In the genomic region with DNA sequence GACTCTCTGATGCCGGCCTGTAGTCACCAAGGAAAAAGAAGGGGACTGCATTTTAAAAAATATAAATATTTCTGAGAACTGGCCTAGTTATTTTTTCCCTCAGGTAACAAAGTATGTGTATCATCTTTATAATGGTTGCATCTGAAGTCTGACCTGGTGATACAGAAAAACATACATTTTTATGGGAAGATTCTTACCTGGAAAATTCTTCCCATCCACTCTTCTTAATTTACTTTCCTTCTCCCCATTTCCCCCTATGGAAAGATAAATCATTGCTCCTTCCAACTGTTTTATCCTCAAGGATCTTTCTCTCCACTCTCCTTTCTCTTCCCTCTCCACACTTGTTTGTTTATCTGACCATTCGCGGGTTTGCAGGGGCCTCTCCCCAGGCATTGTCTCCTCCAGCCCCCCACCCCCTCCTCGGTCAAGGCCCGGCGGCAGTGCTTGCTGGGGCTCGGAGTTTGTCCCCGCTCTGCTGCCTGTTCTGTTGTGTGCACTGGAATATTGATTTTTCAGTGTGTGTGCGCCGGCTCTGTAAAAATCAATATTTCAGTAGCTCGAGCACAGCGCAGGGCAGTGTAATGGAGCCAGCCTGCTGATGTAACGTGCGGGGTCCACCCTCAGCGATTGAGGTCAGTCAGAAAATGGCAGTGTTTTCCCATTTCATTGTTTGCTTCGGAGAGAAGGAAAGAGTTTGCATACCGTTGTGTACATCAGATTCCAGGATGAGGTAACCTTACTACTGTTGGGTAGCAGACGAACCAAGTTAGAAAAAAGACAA, we compare ENCODE assay signal across 1 cellular context.
TF ChIP-seq lines count a peak whose summit lies in the region.

No MANE protein-coding gene starts in this region.

TF ChIP-seq in GM23338, 12 proteins besides CTCF, POLR2A, EP300 and RAD21 (continued from another document):
- TF ChIP-seq, protein P1, sequence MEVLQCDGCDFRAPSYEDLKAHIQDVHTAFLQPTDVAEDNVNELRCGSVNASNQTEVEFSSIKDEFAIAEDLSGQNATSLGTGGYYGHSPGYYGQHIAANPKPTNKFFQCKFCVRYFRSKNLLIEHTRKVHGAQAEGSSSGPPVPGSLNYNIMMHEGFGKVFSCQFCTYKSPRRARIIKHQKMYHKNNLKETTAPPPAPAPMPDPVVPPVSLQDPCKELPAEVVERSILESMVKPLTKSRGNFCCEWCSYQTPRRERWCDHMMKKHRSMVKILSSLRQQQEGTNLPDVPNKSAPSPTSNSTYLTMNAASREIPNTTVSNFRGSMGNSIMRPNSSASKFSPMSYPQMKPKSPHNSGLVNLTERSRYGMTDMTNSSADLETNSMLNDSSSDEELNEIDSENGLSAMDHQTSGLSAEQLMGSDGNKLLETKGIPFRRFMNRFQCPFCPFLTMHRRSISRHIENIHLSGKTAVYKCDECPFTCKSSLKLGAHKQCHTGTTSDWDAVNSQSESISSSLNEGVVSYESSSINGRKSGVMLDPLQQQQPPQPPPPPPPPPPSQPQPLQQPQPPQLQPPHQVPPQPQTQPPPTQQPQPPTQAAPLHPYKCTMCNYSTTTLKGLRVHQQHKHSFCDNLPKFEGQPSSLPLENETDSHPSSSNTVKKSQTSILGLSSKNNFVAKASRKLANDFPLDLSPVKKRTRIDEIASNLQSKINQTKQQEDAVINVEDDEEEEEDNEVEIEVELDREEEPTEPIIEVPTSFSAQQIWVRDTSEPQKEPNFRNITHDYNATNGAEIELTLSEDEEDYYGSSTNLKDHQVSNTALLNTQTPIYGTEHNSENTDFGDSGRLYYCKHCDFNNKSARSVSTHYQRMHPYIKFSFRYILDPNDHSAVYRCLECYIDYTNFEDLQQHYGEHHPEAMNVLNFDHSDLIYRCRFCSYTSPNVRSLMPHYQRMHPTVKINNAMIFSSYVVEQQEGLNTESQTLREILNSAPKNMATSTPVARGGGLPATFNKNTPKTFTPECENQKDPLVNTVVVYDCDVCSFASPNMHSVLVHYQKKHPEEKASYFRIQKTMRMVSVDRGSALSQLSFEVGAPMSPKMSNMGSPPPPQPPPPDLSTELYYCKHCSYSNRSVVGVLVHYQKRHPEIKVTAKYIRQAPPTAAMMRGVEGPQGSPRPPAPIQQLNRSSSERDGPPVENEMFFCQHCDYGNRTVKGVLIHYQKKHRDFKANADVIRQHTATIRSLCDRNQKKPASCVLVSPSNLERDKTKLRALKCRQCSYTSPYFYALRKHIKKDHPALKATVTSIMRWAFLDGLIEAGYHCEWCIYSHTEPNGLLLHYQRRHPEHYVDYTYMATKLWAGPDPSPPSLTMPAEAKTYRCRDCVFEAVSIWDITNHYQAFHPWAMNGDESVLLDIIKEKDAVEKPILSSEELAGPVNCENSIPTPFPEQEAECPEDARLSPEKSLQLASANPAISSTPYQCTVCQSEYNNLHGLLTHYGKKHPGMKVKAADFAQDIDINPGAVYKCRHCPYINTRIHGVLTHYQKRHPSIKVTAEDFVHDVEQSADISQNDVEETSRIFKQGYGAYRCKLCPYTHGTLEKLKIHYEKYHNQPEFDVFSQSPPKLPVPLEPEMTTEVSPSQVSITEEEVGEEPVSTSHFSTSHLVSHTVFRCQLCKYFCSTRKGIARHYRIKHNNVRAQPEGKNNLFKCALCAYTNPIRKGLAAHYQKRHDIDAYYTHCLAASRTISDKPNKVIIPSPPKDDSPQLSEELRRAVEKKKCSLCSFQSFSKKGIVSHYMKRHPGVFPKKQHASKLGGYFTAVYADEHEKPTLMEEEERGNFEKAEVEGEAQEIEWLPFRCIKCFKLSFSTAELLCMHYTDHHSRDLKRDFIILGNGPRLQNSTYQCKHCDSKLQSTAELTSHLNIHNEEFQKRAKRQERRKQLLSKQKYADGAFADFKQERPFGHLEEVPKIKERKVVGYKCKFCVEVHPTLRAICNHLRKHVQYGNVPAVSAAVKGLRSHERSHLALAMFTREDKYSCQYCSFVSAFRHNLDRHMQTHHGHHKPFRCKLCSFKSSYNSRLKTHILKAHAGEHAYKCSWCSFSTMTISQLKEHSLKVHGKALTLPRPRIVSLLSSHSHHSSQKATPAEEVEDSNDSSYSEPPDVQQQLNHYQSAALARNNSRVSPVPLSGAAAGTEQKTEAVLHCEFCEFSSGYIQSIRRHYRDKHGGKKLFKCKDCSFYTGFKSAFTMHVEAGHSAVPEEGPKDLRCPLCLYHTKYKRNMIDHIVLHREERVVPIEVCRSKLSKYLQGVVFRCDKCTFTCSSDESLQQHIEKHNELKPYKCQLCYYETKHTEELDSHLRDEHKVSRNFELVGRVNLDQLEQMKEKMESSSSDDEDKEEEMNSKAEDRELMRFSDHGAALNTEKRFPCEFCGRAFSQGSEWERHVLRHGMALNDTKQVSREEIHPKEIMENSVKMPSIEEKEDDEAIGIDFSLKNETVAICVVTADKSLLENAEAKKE (CRISPR knock-in tag; IDR thresholded peaks at IDR 0.05), result no peak
- TF ChIP-seq REST (IDR thresholded peaks at IDR 0.05; ENCODE audit: unreplicated experiment) (no peak), POLR2AphosphoS5 (IDR thresholded peaks at IDR 0.05; ENCODE audit: low read depth) (no peak), EZH2 (IDR thresholded peaks at IDR 0.05; ENCODE audit: low read depth, unreplicated experiment) (no peak), NANOG (IDR thresholded peaks at IDR 0.05; ENCODE audit: borderline replicate concordance) (no peak), CREB1 (CRISPR knock-in tag; IDR thresholded peaks at IDR 0.05; ENCODE audit: low read depth) (no peak), STAT1 (IDR thresholded peaks at IDR 0.05; ENCODE audit: unreplicated experiment) (no peak)
